Comparison of ENCODE assay signal across 24 cellular contexts in genomic region chr15:63638828-63639227, GRCh38. TPM values are rescaled to one million over a fixed set of nuclear protein-coding genes. Genes with fewer than 3 reads are reported as not detected.
DNase-seq lines count a peak whose midpoint lies in the region; ATAC-seq and TF ChIP-seq lines count a peak whose summit lies in the region.
"Had no signal": no experiment of that assay in that cellular context is flagged by ENCODE, and none has a peak within 500 bp of the region (broad histone marks: within the 10 kb centered on the region; RNA-seq: fewer than 3 reads in every experiment).

No MANE protein-coding gene starts in this region.

- ATAC-seq in activated naive CD8-positive, alpha-beta T cell treated with anti-CD3 and anti-CD28 coated beads, Interleukin-2, amount 50 U/mL, for 24 hours: peak; percentile 71
- no peak for ATAC-seq in upper lobe of left lung (ENCODE audit: low FRiP score in 2 of 2)

- H3K4me3 ChIP-seq in OCI-LY7 (ENCODE audit: low read depth, low read length, poor library complexity, severe bottlenecking) (no peak overlapping the region), uterus (no peak overlapping the region), upper lobe of left lung (no peak overlapping the region)
- H3K4me3 ChIP-seq: Peyer's patch had no signal

- H3K36me3 ChIP-seq in OCI-LY7 (ENCODE audit: insufficient read depth, low read length): peaks cover 79% of the 10 kb centered on the region
- no peaks in the 10 kb centered on the region for H3K36me3 ChIP-seq in uterus
- peaks cover 42 to 98% (median 62%) of the 10 kb centered on the region in 4 donors for H3K36me3 ChIP-seq in upper lobe of left lung

- H3K4me1 Mint-ChIP-seq in activated T-cell treated with anti-CD3 and anti-CD28 coated beads, Interleukin-2, amount 50 U/mL, for 24 hours (ENCODE audit: low read depth): peaks cover 20% of the 10 kb centered on the region
- H3K4me1 Mint-ChIP-seq in activated naive CD8-positive, alpha-beta T cell treated with anti-CD3 and anti-CD28 coated beads, Interleukin-2, amount 50 U/mL, for 24 hours: peaks cover 15% of the 10 kb centered on the region
- H3K4me1 Mint-ChIP-seq: B cell, CD14-positive monocyte had no signal

- no peak for TF ChIP-seq EP300 in upper lobe of left lung (IDR thresholded peaks at IDR 0.05)

- WGBS in upper lobe of left lung, 2 donors: 100% methylated on average over 1 of the region's 1 CpG

- H3K27ac ChIP-seq in OCI-LY7 (ENCODE audit: low read depth, low read length, poor library complexity, severe bottlenecking) (no peak overlapping the region), uterus (no peak overlapping the region), upper lobe of left lung (no peak overlapping the region)
- H3K27ac ChIP-seq: Peyer's patch had no signal

- no peak for DNase-seq in activated T-cell treated with anti-CD3 and anti-CD28 coated beads, Interleukin-2, amount 50 U/mL, for 24 hours
- no peak for DNase-seq in activated T-cell treated with anti-CD3 and anti-CD28 coated beads, Interleukin-2, amount 50 U/mL, for 48 hours
- peak; percentile 17 for DNase-seq in stimulated activated CD4-positive, alpha-beta T cell treated with anti-CD3 and anti-CD28 coated beads, Interleukin-4, amount 100 ng/mL, for 24 hours
- no peak for DNase-seq in stimulated activated CD4-positive, alpha-beta T cell treated with anti-CD3 and anti-CD28 coated beads, Interleukin-2, amount 100 ng/mL, for 24 hours
- DNase-seq in activated naive CD8-positive, alpha-beta T cell treated with anti-CD3 and anti-CD28 coated beads, Interleukin-2, amount 50 U/mL, for 24 hours: no peak
- DNase-seq in OCI-LY7 (ENCODE audit: low spot score): no peak
- no peak for DNase-seq in uterus
- no peak for DNase-seq in upper lobe of left lung
- DNase-seq: COR-L47; DMS79 treated with DMSO at 0.1 percent for 48 hours; H7; Karpas-422; MV-4-11; NCI-H1105 treated with DMSO at 0.1 percent for 48 hours; NCI-H2029 treated with DMSO at 0.1 percent for 48 hours; NCI-H2171; NCI-H345; NCI-H524; NCI-H774; NK-92 treated with Interleukin-12 subunit alpha and Interleukin-12 subunit beta, amount 100 ng/mL, for 24 hours; Peyer's patch had no signal

- no peaks in the 10 kb centered on the region for H3K27me3 Mint-ChIP-seq in activated T-cell treated with anti-CD3 and anti-CD28 coated beads, Interleukin-2, amount 50 U/mL, for 24 hours
- H3K27me3 Mint-ChIP-seq in activated naive CD8-positive, alpha-beta T cell treated with anti-CD3 and anti-CD28 coated beads, Interleukin-2, amount 50 U/mL, for 24 hours: no peaks in the 10 kb centered on the region
- H3K27me3 Mint-ChIP-seq: B cell had no signal

- no peaks in the 10 kb centered on the region for H3K9me3 ChIP-seq in OCI-LY7 (ENCODE audit: low read length)
- no peaks in the 10 kb centered on the region for H3K9me3 ChIP-seq in uterus
- H3K9me3 ChIP-seq in upper lobe of left lung: no peaks in the 10 kb centered on the region
- H3K9me3 ChIP-seq: Peyer's patch had no signal

- no peaks in the 10 kb centered on the region for H3K79me2 ChIP-seq in OCI-LY7 (ENCODE audit: insufficient read depth, low read depth, low read length)

- H3K9me3 Mint-ChIP-seq in activated T-cell treated with anti-CD3 and anti-CD28 coated beads, Interleukin-2, amount 50 U/mL, for 24 hours: no peaks in the 10 kb centered on the region
- H3K9me3 Mint-ChIP-seq in activated naive CD8-positive, alpha-beta T cell treated with anti-CD3 and anti-CD28 coated beads, Interleukin-2, amount 50 U/mL, for 24 hours: no peaks in the 10 kb centered on the region

- no peak overlapping the region for H3K4me2 ChIP-seq in OCI-LY7 (ENCODE audit: low read length)

- TF ChIP-seq CTCF in OCI-LY7 (conservative IDR thresholded peaks at IDR 0.05; ENCODE audit: low read length) (no peak), uterus (IDR thresholded peaks at IDR 0.05) (no peak), upper lobe of left lung (IDR thresholded peaks at IDR 0.05) (no peak)

- H3K4me3 Mint-ChIP-seq in activated T-cell treated with anti-CD3 and anti-CD28 coated beads, Interleukin-2, amount 50 U/mL, for 24 hours: no peak overlapping the region
- no peak overlapping the region for H3K4me3 Mint-ChIP-seq in activated naive CD8-positive, alpha-beta T cell treated with anti-CD3 and anti-CD28 coated beads, Interleukin-2, amount 50 U/mL, for 24 hours
- H3K4me3 Mint-ChIP-seq: B cell, CD14-positive monocyte had no signal

- intact Hi-C loops in OCI-LY7 (cut with micrococcal nuclease; ENCODE audit: unreplicated experiment): no loop called here
- intact Hi-C loops in uterus (cut with DNase I; ENCODE audit: low total_unique reads): no loop called here

- H3K27me3 ChIP-seq in uterus: no peaks in the 10 kb centered on the region
- H3K27me3 ChIP-seq in upper lobe of left lung: no peaks in the 10 kb centered on the region
- H3K27me3 ChIP-seq: Peyer's patch had no signal

- no peaks in the 10 kb centered on the region for H4K20me1 ChIP-seq in OCI-LY7 (ENCODE audit: insufficient read depth, low read length)

- H3K9me2 ChIP-seq in OCI-LY7 (ENCODE audit: insufficient read depth, low read length): no peaks in the 10 kb centered on the region

- H3K4me1 ChIP-seq in OCI-LY7 (ENCODE audit: insufficient read depth, low read length, poor library complexity, severe bottlenecking): no peaks in the 10 kb centered on the region
- H3K4me1 ChIP-seq in uterus: no peaks in the 10 kb centered on the region
- no peaks in the 10 kb centered on the region for H3K4me1 ChIP-seq in upper lobe of left lung
- H3K4me1 ChIP-seq: Peyer's patch had no signal

- CTCF ChIA-PET in OCI-LY7 (lab: Charles Lee; ENCODE audit: unreplicated experiment): no interaction called here

- peak overlapping the region; percentile 60 for H3K27ac Mint-ChIP-seq in activated T-cell treated with anti-CD3 and anti-CD28 coated beads, Interleukin-2, amount 50 U/mL, for 24 hours
- peak overlapping the region; percentile 52 for H3K27ac Mint-ChIP-seq in activated naive CD8-positive, alpha-beta T cell treated with anti-CD3 and anti-CD28 coated beads, Interleukin-2, amount 50 U/mL, for 24 hours
- H3K27ac Mint-ChIP-seq: B cell had no signal

- TF ChIP-seq POLR2A in uterus (IDR thresholded peaks at IDR 0.05) (no peak), upper lobe of left lung (IDR thresholded peaks at IDR 0.05) (no peak)

- BruUV-seq in OCI-LY7 (replicated peaks; lab: Mats Ljungman, UMichigan): no TSS peak

- POLR2A ChIA-PET in OCI-LY7 (lab: Charles Lee): no interaction called here

- peaks cover 87% of the 10 kb centered on the region for H3K36me3 Mint-ChIP-seq in activated T-cell treated with anti-CD3 and anti-CD28 coated beads, Interleukin-2, amount 50 U/mL, for 24 hours (ENCODE audit: low read depth)
- peaks cover 26% of the 10 kb centered on the region for H3K36me3 Mint-ChIP-seq in activated naive CD8-positive, alpha-beta T cell treated with anti-CD3 and anti-CD28 coated beads, Interleukin-2, amount 50 U/mL, for 24 hours (ENCODE audit: low read depth)

- H2AFZ ChIP-seq in OCI-LY7 (ENCODE audit: low read length): no peak overlapping the region

RNA-seq across cellular contexts. Expression of gene FBXL22, which starts 41.6 kb away (rescaled TPM):
- 0.19 and 0.62 TPM in 2 replicates for total RNA-seq in OCI-LY7 (2014; rRNA removed; shearing (Covaris generic))
- total RNA-seq in OCI-LY7 (2022) (0.37 TPM in 1 of 2 replicates, not detected in the other), uterus (10 to 100 TPM in 3 of 4 donors, 1 to 10 TPM in 1; 5.0 to 44.1 (median 25.2) TPM), upper lobe of left lung (1 to 10 TPM in 4 of 6 donors, not detected in 2; 1.1 to 2.0 (median 1.8) TPM)
- total RNA-seq: M059J had no signal
